ENCODE assay signal across 8 cellular contexts in genomic region chr15:50908209-50909043, GRCh38. TPM values are rescaled to one million over a fixed set of nuclear protein-coding genes. Genes with fewer than 3 reads are reported as not detected.
DNase-seq lines count a peak whose midpoint lies in the region; FAIRE-seq and TF ChIP-seq lines count a peak whose summit lies in the region.

TSS of gene AP4E1 (plus strand) at chr15:50908683. CDS start at chr15:50908779, 96 bp downstream.

- H3K36me3 Mint-ChIP-seq in HFFc6 (ENCODE audit: low read depth) = peaks cover 22% of the 10 kb centered on the region

- CTCF ChIA-PET in GM10248 (lab: Yijun Ruan, JAX) = interaction anchor here (0.6 to 5.4 kb wide), 16 partner anchors 8 to 233 kb away, joined by 3 to 46 read pairs (median 5); no protein-coding TSS in a partner anchor

- in situ Hi-C loops in SK-MEL-5 (cut with HindIII; ENCODE audit: low pct_unique_long_range_greater_than_20kb, low sequenced_read_pairs) = no loop called here

- H3K27ac ChIP-seq in neutrophil = peak within 1 kb of the TSS; percentile 72
- peak within 1 kb of the TSS; percentile 86 for H3K27ac ChIP-seq in substantia nigra (ENCODE audit: low read depth, low read length, poor library complexity, severe bottlenecking)

- H3K4me3 Mint-ChIP-seq in HFFc6 = peak within 1 kb of the TSS; percentile 94

- H3K4me1 Mint-ChIP-seq in HFFc6 (ENCODE audit: low read depth) = peaks cover 29% of the 10 kb centered on the region

- H3K27me3 Mint-ChIP-seq in HFFc6 (ENCODE audit: insufficient read depth) = no peaks in the 10 kb centered on the region; the same call in 1 of the 2 replicates

- TF ChIP-seq CTCF in GM10248 (IDR thresholded peaks at IDR 0.05; ENCODE audit: control extremely low read depth, extremely low read depth, low read depth, missing control alignments) (peak; percentile 90), HFFc6 (IDR thresholded peaks at IDR 0.05) (peak; percentile 98), neutrophil (IDR thresholded peaks at IDR 0.05) (peak; percentile 97)

- POLR2A ChIA-PET in GM10248 (lab: Yijun Ruan, JAX) = no interaction called here

- H3K36me3 ChIP-seq in neutrophil = peaks cover 9% of the 10 kb centered on the region

- peaks cover 40 to 44% of the 10 kb centered on the region in 2 experiments for H3K4me1 ChIP-seq in neutrophil (ENCODE audit: control insufficient read depth in 1 of 2, insufficient read depth in 1 of 2, low read depth in 1 of 2, low read length in 1 of 2)

- H3K9me3 Mint-ChIP-seq in HFFc6 = no peaks in the 10 kb centered on the region

- H3K4me3 ChIP-seq in neutrophil (ENCODE audit: low read depth in 1 of 2, low read length in 1 of 2) = peak within 1 kb of the TSS; percentile 87 to 88

- DNase-seq in GM10248 (ENCODE audit: extremely low spot score) (peak; percentile 87), HFFc6 (peak; percentile 87), NAMALWA (ENCODE audit: low spot score) (peak; percentile 96), SK-MEL-5 (ENCODE audit: low read depth, low spot score) (peak; percentile 90), frontal cortex (ENCODE audit: low spot score in 2 of 2) (peak; percentile 84 to 91), substantia nigra (lab: John Stamatoyannopoulos, UW) (peak; percentile 33 to 95 (median 85))
- peak; percentile 94 for DNase-seq in activated naive CD4-positive, alpha-beta T cell treated with Interleukin-2 at 50 U/mL for 16 hours

- FAIRE-seq in frontal cortex (lab: Jason Lieb, UNC) = no peak

- peak within 1 kb of the TSS; percentile 89 for H3K27ac Mint-ChIP-seq in HFFc6

- H3K27me3 ChIP-seq in neutrophil = no peaks in the 10 kb centered on the region

- no peaks in the 10 kb centered on the region for H3K9me3 ChIP-seq in neutrophil

RNA-seq across cellular contexts. Expression of gene AP4E1, which starts in this region (rescaled TPM):
- 10 to 100 TPM; 14.3 to 17.5 (median 16.2) TPM for total RNA-seq in HFFc6 (2021; fragmentation: NEBNext Ultra II Directional; extraction: Animal tissue kit (Norgen Biotek cat#: 25700))
- total RNA-seq in SK-MEL-5 (2014; rRNA removed; shearing (Covaris generic)) = 7.3 and 7.8 TPM in 2 replicates
- polyA plus RNA-seq in SK-MEL-5 (2015; cell fraction: cytosol; rRNA removed) = 5.0 and 8.0 TPM in 2 replicates
- 5.0 and 6.8 TPM in 2 replicates for polyA plus RNA-seq in SK-MEL-5 (2015; cell fraction: nucleus; rRNA removed)
- 12.6 TPM for total RNA-seq in frontal cortex

Comparison
In these comparisons a context has a peak if more than half of its experiments do, and no peak if none do; other contexts are left out.
1. Peak in every context shown above with its lines: DNase-seq, H3K4me3 ChIP-seq and H3K27ac ChIP-seq.